12 cellular contexts compared by ENCODE assay signal in the genomic region with DNA sequence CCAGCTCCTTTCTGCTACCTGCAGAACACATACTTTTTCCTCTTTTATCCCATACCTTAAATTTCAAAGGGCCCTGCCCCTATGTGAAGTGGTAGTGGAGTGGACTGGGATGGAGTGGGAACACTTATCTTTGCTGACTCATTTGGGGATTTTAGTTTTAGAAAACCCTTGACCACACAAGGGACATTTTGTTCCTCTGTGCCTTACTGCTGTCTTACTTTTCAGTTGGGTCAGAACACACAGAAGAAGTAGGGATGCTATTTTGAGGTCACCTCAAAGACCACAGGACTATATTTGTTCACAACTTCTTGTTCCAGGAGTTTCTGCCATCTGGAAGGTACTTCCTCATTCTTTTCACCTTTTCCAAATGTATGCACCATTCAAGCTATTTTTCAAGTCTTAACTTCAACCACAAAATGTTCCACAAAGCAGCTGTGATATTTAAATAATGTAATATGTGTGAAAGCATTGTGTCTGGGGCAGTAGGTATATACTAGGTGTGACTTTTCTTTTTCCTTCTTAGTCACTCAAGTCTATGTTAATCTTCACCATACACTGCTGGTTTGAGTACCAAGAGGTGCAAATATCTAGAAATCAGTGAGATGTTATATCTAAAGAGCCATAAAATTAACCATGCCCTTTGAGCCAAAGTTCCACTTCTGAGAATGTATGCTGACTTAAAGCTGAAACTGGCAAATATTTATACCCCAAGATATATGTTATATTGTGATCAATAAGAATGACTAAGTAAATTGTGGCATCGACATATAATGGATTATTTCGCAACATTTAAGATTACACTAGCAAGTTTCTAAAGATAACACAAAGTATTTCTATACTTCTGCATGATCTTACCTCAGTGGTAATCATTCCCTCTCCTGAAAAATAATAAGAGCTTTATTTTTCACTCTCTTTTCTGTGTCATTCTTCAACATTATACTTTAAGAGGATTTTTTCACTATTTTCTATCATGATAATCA.
A peak's percentile ranks its signal among the peaks of the same experiment; 100 is the strongest.
DNase-seq lines count a peak whose midpoint lies in the region; ATAC-seq lines count a peak whose summit lies in the region.
"Had no signal": no experiment of that assay in that cellular context is flagged by ENCODE, and none has a peak within 500 bp of the region (broad histone marks: within the 10 kb centered on the region; RNA-seq: fewer than 3 reads in every experiment).

No MANE protein-coding gene starts in this region.

- H3K27ac ChIP-seq in BLaER1 treated with 17β-estradiol and CSF1 and Interleukin-3, amounts not matched to agents 10 nM and 100 nM = peak overlapping the region in 5 of 11 experiments; percentile 5 to 33 (median 29); a peak in 4 of 22 replicates
- no peak overlapping the region for H3K27ac ChIP-seq in CD4-positive, alpha-beta memory T cell (ENCODE audit: low read depth, low read length)
- H3K27ac ChIP-seq: esophagus squamous epithelium had no signal

- no peak overlapping the region for H3K27ac Mint-ChIP-seq in CD4-positive, alpha-beta memory T cell
- H3K27ac Mint-ChIP-seq: naive thymus-derived CD4-positive, alpha-beta T cell had no signal

- POLR2A ChIA-PET in CD4-positive, alpha-beta memory T cell (lab: Charles Lee; ENCODE audit: partially characterized antibody) = no interaction called here

- H3K4me3 Mint-ChIP-seq in CD4-positive, alpha-beta memory T cell = no peak overlapping the region
- H3K4me3 Mint-ChIP-seq: naive thymus-derived CD4-positive, alpha-beta T cell had no signal

- H3K27me3 ChIP-seq in BLaER1 treated with 17β-estradiol and CSF1 and Interleukin-3, amounts not matched to agents 10 nM and 100 nM = no peaks in the 10 kb centered on the region
- no peaks in the 10 kb centered on the region for H3K27me3 ChIP-seq in CD4-positive, alpha-beta memory T cell (ENCODE audit: insufficient read depth, low read length)
- H3K27me3 ChIP-seq: esophagus squamous epithelium had no signal

- peaks cover 7 to 15% (median 12%) of the 10 kb centered on the region in 10 experiments for H3K4me1 ChIP-seq in BLaER1 treated with 17β-estradiol and CSF1 and Interleukin-3, amounts not matched to agents 10 nM and 100 nM
- H3K4me1 ChIP-seq in CD4-positive, alpha-beta memory T cell (ENCODE audit: insufficient read depth, low read length) = no peaks in the 10 kb centered on the region
- H3K4me1 ChIP-seq: esophagus squamous epithelium had no signal

- peaks cover 0 to 6% (median 0%) of the 10 kb centered on the region in 11 experiments; a peak in 4 of 22 replicates for H3K9me3 ChIP-seq in BLaER1 treated with 17β-estradiol and CSF1 and Interleukin-3, amounts not matched to agents 10 nM and 100 nM (replicated peaks in 1 of 11)
- H3K9me3 ChIP-seq in CD4-positive, alpha-beta memory T cell (ENCODE audit: control insufficient read depth in 1 of 2, low read length in 2 of 2) = no peaks in the 10 kb centered on the region
- H3K9me3 ChIP-seq: esophagus squamous epithelium had no signal

- no peak overlapping the region for H3K4me3 ChIP-seq in BLaER1 treated with 17β-estradiol and CSF1 and Interleukin-3, amounts not matched to agents 10 nM and 100 nM
- no peak overlapping the region for H3K4me3 ChIP-seq in CD4-positive, alpha-beta memory T cell (ENCODE audit: low read length in 2 of 2)
- H3K4me3 ChIP-seq: esophagus squamous epithelium had no signal

- peaks cover 0 to 2% of the 10 kb centered on the region in 2 donors for H3K27me3 Mint-ChIP-seq in CD4-positive, alpha-beta memory T cell

- CTCF ChIA-PET in CD4-positive, alpha-beta memory T cell (lab: Charles Lee; ENCODE audit: partially characterized antibody) = no interaction called here

- H4K20me1 ChIP-seq in BLaER1 treated with 17β-estradiol and CSF1 and Interleukin-3, amounts not matched to agents 10 nM and 100 nM = no peaks in the 10 kb centered on the region

- H3K4me1 Mint-ChIP-seq in CD4-positive, alpha-beta memory T cell = peaks cover 0 to 2% (median 0%) of the 10 kb centered on the region in 4 donors
- H3K4me1 Mint-ChIP-seq: naive thymus-derived CD4-positive, alpha-beta T cell had no signal

- H3K36me3 ChIP-seq in BLaER1 treated with 17β-estradiol and CSF1 and Interleukin-3, amounts not matched to agents 10 nM and 100 nM = no peaks in the 10 kb centered on the region
- H3K36me3 ChIP-seq in CD4-positive, alpha-beta memory T cell (ENCODE audit: insufficient read depth, low read length) = no peaks in the 10 kb centered on the region
- H3K36me3 ChIP-seq: esophagus squamous epithelium had no signal

- H3K9me3 Mint-ChIP-seq in CD4-positive, alpha-beta memory T cell = peaks cover 0 to 3% (median 0%) of the 10 kb centered on the region in 8 donors

- intact Hi-C loops in CD4-positive, alpha-beta memory T cell (cut with micrococcal nuclease) = no loop called here

- peak; percentile 91 for ATAC-seq in GM19455 (IDR thresholded peaks at IDR 0.05; ENCODE audit: unreplicated experiment)
- peak; percentile 96 for ATAC-seq in HG03097 (IDR thresholded peaks at IDR 0.05; ENCODE audit: low FRiP score, unreplicated experiment)
- ATAC-seq: naive thymus-derived CD4-positive, alpha-beta T cell; Panc1 had no signal

- no peaks in the 10 kb centered on the region for H3K36me3 Mint-ChIP-seq in CD4-positive, alpha-beta memory T cell
- H3K36me3 Mint-ChIP-seq: naive thymus-derived CD4-positive, alpha-beta T cell had no signal

- no peak overlapping the region for H3K9ac ChIP-seq in BLaER1 treated with 17β-estradiol and CSF1 and Interleukin-3, amounts not matched to agents 10 nM and 100 nM

- H3K4me2 ChIP-seq in BLaER1 treated with 17β-estradiol and CSF1 and Interleukin-3, amounts not matched to agents 10 nM and 100 nM = peak overlapping the region; percentile 35 to 63 (median 53); a peak in 21 of 22 replicates

- DNase-seq in SIG-M5 (lab: John Stamatoyannopoulos, UW) (peak; percentile 18), activated gamma-delta T cell treated with Interleukin-2 at 50 U/mL for 16 hours (no peak), UCSD-AML1 (lab: John Stamatoyannopoulos, UW; ENCODE audit: unreplicated experiment) (no peak), HPDE6-E6E7 (ENCODE audit: extremely low spot score) (no peak)
- no peak for DNase-seq in CD4-positive, alpha-beta memory T cell
- DNase-seq: activated T-cell treated with anti-CD3 and anti-CD28 coated beads, Interleukin-2, amount 50 U/mL, for 48 hours; esophagus squamous epithelium; naive thymus-derived CD4-positive, alpha-beta T cell had no signal
